12 cellular contexts compared by ENCODE assay signal in the genomic region with DNA sequence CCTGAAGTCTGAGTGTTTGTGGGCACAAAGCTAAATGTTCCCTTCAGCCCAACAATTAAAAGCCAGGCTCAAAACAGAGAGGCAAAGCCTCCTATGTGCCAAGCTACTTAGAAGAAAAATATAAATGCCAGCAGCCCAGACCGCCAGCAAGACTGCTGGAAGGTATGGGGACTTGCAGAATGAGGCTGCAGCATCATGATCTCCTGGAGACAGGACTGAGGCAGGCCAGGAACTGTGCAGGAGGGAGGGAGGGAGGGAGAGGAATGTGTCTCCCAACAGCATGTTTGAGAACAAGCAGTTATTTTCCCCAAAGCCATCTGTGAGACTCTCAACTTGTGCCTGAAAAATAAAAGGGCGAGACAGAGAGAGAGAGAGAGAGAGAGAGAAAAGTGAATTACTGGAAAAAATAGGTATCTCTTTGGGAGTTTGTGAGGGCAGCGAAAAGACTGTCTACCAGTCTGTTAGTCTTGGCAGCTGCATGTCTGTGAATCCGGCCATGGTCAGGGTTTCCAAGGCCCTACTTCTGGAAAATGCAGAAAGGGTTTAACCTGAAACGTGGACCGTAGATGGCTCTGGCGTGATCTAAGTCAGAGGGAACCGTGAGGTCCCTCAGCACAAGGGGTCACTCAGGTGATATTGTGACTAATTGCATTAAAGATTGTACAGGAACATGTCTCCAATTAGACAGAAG.
DNase-seq lines count a peak whose midpoint lies in the region; ATAC-seq, FAIRE-seq and TF ChIP-seq lines count a peak whose summit lies in the region.
"Had no signal": no experiment of that assay in that cellular context is flagged by ENCODE, and none has a peak within 500 bp of the region (broad histone marks: within the 10 kb centered on the region; RNA-seq: fewer than 3 reads in every experiment).

No MANE protein-coding gene starts in this region.

- H3K9ac ChIP-seq in trophoblast cell (ENCODE audit: low read length) (no peak overlapping the region), neural progenitor cell (no peak overlapping the region)

- H3K79me2 ChIP-seq in trophoblast cell (ENCODE audit: control insufficient read depth, insufficient read depth, low read length, poor library complexity) (no peaks in the 10 kb centered on the region), neural progenitor cell (ENCODE audit: low read depth) (no peaks in the 10 kb centered on the region)

- H3K27ac ChIP-seq in trophoblast cell (ENCODE audit: low read depth, low read length) (peak overlapping the region; percentile 50), small intestine (ENCODE audit: low read depth in 1 of 2, low read length in 1 of 2) (no peak overlapping the region), neural progenitor cell (no peak overlapping the region)
- H3K27ac ChIP-seq: SK-N-MC had no signal

- no peak overlapping the region for H2BK120ac ChIP-seq in trophoblast cell (ENCODE audit: insufficient read depth, low read length, poor library complexity)

- no peaks in the 10 kb centered on the region for H3K27me3 Mint-ChIP-seq in neural progenitor cell (ENCODE audit: insufficient read depth, low read depth)
- no peaks in the 10 kb centered on the region for H3K27me3 Mint-ChIP-seq in T-helper 2 cell treated with Interferon-gamma antibody and Interleukin-4, amounts not matched to agents 5 μg/mL and 100 μg/mL, for 36 hours (ENCODE audit: low read depth)
- H3K27me3 Mint-ChIP-seq: memory B cell had no signal

- H3K4me1 Mint-ChIP-seq in neural progenitor cell, result no peaks in the 10 kb centered on the region
- H3K4me1 Mint-ChIP-seq in T-helper 2 cell treated with Interferon-gamma antibody and Interleukin-4, amounts not matched to agents 5 μg/mL and 100 μg/mL, for 36 hours (ENCODE audit: low read depth), result no peaks in the 10 kb centered on the region
- H3K4me1 Mint-ChIP-seq: memory B cell had no signal

- TF ChIP-seq CTCF in choroid plexus epithelial cell (conservative IDR thresholded peaks at IDR 0.05; ENCODE audit: low read depth, low read length) (peak; percentile 40), neural progenitor cell (IDR thresholded peaks at IDR 0.05) (no peak)

- H3K18ac ChIP-seq in trophoblast cell (ENCODE audit: low read length), result no peak overlapping the region

- ATAC-seq in GM18868 (IDR thresholded peaks at IDR 0.05; ENCODE audit: unreplicated experiment) (peak; percentile 9), HG03066 (IDR thresholded peaks at IDR 0.05; ENCODE audit: low read depth, unreplicated experiment) (peak; percentile 14), HG03196 (IDR thresholded peaks at IDR 0.05; ENCODE audit: unreplicated experiment) (no peak)

- no peaks in the 10 kb centered on the region for H3F3A ChIP-seq in neural progenitor cell (ENCODE audit: low read depth)

- H2AK5ac ChIP-seq in trophoblast cell (ENCODE audit: low read length), result no peak overlapping the region

- H3K4me3 Mint-ChIP-seq in neural progenitor cell, result no peak overlapping the region
- no peak overlapping the region for H3K4me3 Mint-ChIP-seq in T-helper 2 cell treated with Interferon-gamma antibody and Interleukin-4, amounts not matched to agents 5 μg/mL and 100 μg/mL, for 36 hours
- H3K4me3 Mint-ChIP-seq: memory B cell had no signal

- no peak overlapping the region for H3K14ac ChIP-seq in trophoblast cell (ENCODE audit: low read length)

- H4K12ac ChIP-seq in trophoblast cell (ENCODE audit: low read depth, low read length), result no peak overlapping the region

- DNase-seq in choroid plexus epithelial cell (ENCODE audit: low read depth) (peak; percentile 75), trophoblast cell (no peak), small intestine (no peak), neural progenitor cell (ENCODE audit: low spot score) (no peak)
- DNase-seq in T-helper 2 cell treated with Interferon-gamma antibody and Interleukin-4, amounts not matched to agents 5 μg/mL and 100 μg/mL, for 36 hours (ENCODE audit: low spot score), result no peak
- DNase-seq: activated CD4-positive, alpha-beta T cell treated with anti-CD3 and anti-CD28 coated beads for 4 hours; activated naive CD4-positive, alpha-beta T cell treated with Interleukin-2 at 50 U/mL for 16 hours had no signal

- H2BK12ac ChIP-seq in trophoblast cell (ENCODE audit: low read length), result no peak overlapping the region

- H3K27me3 ChIP-seq in trophoblast cell (ENCODE audit: insufficient read depth, low read length) (no peaks in the 10 kb centered on the region), small intestine (ENCODE audit: control insufficient read depth in 2 of 2, insufficient read depth in 2 of 2, low read length in 2 of 2) (no peaks in the 10 kb centered on the region), neural progenitor cell (no peaks in the 10 kb centered on the region)

- H3K4me2 ChIP-seq in trophoblast cell (ENCODE audit: low read length) (no peak overlapping the region), neural progenitor cell (no peak overlapping the region)

- H3K36me3 ChIP-seq in trophoblast cell (ENCODE audit: control insufficient read depth in 1 of 2, insufficient read depth in 2 of 2, low read length in 2 of 2) (no peaks in the 10 kb centered on the region), small intestine (ENCODE audit: control insufficient read depth in 2 of 2, insufficient read depth in 2 of 2, low read length in 2 of 2) (no peaks in the 10 kb centered on the region), neural progenitor cell (no peaks in the 10 kb centered on the region)

- no peaks in the 10 kb centered on the region for H3K36me3 Mint-ChIP-seq in neural progenitor cell
- no peaks in the 10 kb centered on the region for H3K36me3 Mint-ChIP-seq in T-helper 2 cell treated with Interferon-gamma antibody and Interleukin-4, amounts not matched to agents 5 μg/mL and 100 μg/mL, for 36 hours (ENCODE audit: low read depth)
- H3K36me3 Mint-ChIP-seq: memory B cell had no signal

- no peaks in the 10 kb centered on the region for H4K20me1 ChIP-seq in neural progenitor cell (ENCODE audit: low read depth)

- no peak overlapping the region for H2BK5ac ChIP-seq in trophoblast cell (ENCODE audit: low read depth, low read length, poor library complexity)

- H3K4me3 ChIP-seq in choroid plexus epithelial cell (ENCODE audit: low read depth, low read length) (no peak overlapping the region), trophoblast cell (ENCODE audit: low read depth, low read length) (no peak overlapping the region), small intestine (ENCODE audit: low read depth in 1 of 2, low read length in 2 of 2) (no peak overlapping the region), neural progenitor cell (no peak overlapping the region)
- H3K4me3 ChIP-seq: SK-N-MC had no signal

- H4K8ac ChIP-seq in trophoblast cell (ENCODE audit: low read depth, low read length), result peak overlapping the region; percentile 1

- H3K9me3 ChIP-seq in trophoblast cell (ENCODE audit: insufficient read depth, low read depth, low read length) (no peaks in the 10 kb centered on the region), small intestine (ENCODE audit: control insufficient read depth, low read depth) (no peaks in the 10 kb centered on the region), neural progenitor cell (ENCODE audit: low read depth) (no peaks in the 10 kb centered on the region)

- H3K4me1 ChIP-seq in trophoblast cell (ENCODE audit: control insufficient read depth in 1 of 2, insufficient read depth in 2 of 2, low read length in 2 of 2), result peaks cover 0 to 6% of the 10 kb centered on the region in 2 experiments
- H3K4me1 ChIP-seq in small intestine (ENCODE audit: control insufficient read depth in 2 of 2, insufficient read depth in 1 of 2, low read depth in 1 of 2, low read length in 1 of 2), result no peaks in the 10 kb centered on the region
- no peaks in the 10 kb centered on the region for H3K4me1 ChIP-seq in neural progenitor cell

- H3K9me3 Mint-ChIP-seq in neural progenitor cell, result peaks cover 4% of the 10 kb centered on the region
- no peaks in the 10 kb centered on the region for H3K9me3 Mint-ChIP-seq in T-helper 2 cell treated with Interferon-gamma antibody and Interleukin-4, amounts not matched to agents 5 μg/mL and 100 μg/mL, for 36 hours
- H3K9me3 Mint-ChIP-seq: memory B cell had no signal

- no peak for FAIRE-seq in small intestine (lab: Jason Lieb, UNC)

- peak overlapping the region; percentile 45 for H2AFZ ChIP-seq in trophoblast cell (ENCODE audit: insufficient read depth, low read length, poor library complexity)
- H2AFZ ChIP-seq in neural progenitor cell (replicated peaks), result no peak overlapping the region

- H4K91ac ChIP-seq in trophoblast cell (ENCODE audit: low read depth, low read length), result no peak overlapping the region

- H3K23ac ChIP-seq in trophoblast cell (ENCODE audit: low read length), result no peak overlapping the region

- H3K79me1 ChIP-seq in trophoblast cell (ENCODE audit: low read length), result no peaks in the 10 kb centered on the region

- H3K27ac Mint-ChIP-seq in neural progenitor cell, result no peak overlapping the region
- H3K27ac Mint-ChIP-seq in T-helper 2 cell treated with Interferon-gamma antibody and Interleukin-4, amounts not matched to agents 5 μg/mL and 100 μg/mL, for 36 hours, result no peak overlapping the region
- H3K27ac Mint-ChIP-seq: memory B cell had no signal

- whole genome bisulfite sequencing in trophoblast cell (ENCODE audit: extremely low coverage, insufficient coverage, insufficient read length), result no CpG with 5 or more reads among the region's 8 CpGs
- WGBS in small intestine, 3 donors, result 73 to 78% (median 73%) methylated on average over 8 of the region's 8 CpGs

- H3K4ac ChIP-seq in trophoblast cell (ENCODE audit: low read depth, low read length), result no peak overlapping the region
